In the genomic region with DNA sequence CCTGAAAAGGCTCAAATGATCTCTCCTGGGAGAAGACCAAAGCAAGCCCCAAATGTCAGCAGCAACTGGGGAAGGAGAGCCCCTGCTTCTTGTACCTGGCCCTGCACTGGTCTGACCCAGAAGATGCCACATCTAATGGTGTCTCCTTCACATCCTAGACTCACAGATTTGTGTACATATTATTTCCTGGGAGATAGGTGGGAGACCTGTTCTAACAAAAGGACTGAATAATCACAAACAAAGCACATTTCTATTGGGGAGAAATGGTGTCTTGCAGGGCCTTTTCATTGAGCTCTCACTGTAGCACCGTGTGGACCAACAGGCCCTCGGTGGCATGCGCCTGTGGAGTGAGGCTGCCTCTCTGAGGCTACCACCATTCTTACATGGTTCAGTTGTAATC, we compare ENCODE assay signal across 2 cellular contexts.
TF ChIP-seq lines count a peak whose summit lies in the region.

No MANE protein-coding gene starts in this region.

TF ChIP-seq in GM23338, 12 proteins besides CTCF, POLR2A, EP300 and RAD21 (continues in another document):
- TF ChIP-seq ZNF331 (CRISPR knock-in tag; IDR thresholded peaks at IDR 0.05; ENCODE audit: low read depth), result no peak
- no peak for TF ChIP-seq JUNB (IDR thresholded peaks at IDR 0.05; ENCODE audit: unreplicated experiment)
- no peak for TF ChIP-seq EZH2phosphoT487 (IDR thresholded peaks at IDR 0.05; ENCODE audit: unreplicated experiment)
- TF ChIP-seq, protein P1, sequence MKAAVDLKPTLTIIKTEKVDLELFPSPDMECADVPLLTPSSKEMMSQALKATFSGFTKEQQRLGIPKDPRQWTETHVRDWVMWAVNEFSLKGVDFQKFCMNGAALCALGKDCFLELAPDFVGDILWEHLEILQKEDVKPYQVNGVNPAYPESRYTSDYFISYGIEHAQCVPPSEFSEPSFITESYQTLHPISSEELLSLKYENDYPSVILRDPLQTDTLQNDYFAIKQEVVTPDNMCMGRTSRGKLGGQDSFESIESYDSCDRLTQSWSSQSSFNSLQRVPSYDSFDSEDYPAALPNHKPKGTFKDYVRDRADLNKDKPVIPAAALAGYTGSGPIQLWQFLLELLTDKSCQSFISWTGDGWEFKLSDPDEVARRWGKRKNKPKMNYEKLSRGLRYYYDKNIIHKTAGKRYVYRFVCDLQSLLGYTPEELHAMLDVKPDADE (IDR thresholded peaks at IDR 0.05), result no peak
- TF ChIP-seq NANOG (IDR thresholded peaks at IDR 0.05; ENCODE audit: borderline replicate concordance), result no peak
- no peak for TF ChIP-seq EZH2 (IDR thresholded peaks at IDR 0.05; ENCODE audit: low read depth, unreplicated experiment)
- TF ChIP-seq STAT1 (IDR thresholded peaks at IDR 0.05; ENCODE audit: unreplicated experiment), result no peak
- no peak for TF ChIP-seq ZNF114 (CRISPR knock-in tag; IDR thresholded peaks at IDR 0.05)
- TF ChIP-seq, protein P2, sequence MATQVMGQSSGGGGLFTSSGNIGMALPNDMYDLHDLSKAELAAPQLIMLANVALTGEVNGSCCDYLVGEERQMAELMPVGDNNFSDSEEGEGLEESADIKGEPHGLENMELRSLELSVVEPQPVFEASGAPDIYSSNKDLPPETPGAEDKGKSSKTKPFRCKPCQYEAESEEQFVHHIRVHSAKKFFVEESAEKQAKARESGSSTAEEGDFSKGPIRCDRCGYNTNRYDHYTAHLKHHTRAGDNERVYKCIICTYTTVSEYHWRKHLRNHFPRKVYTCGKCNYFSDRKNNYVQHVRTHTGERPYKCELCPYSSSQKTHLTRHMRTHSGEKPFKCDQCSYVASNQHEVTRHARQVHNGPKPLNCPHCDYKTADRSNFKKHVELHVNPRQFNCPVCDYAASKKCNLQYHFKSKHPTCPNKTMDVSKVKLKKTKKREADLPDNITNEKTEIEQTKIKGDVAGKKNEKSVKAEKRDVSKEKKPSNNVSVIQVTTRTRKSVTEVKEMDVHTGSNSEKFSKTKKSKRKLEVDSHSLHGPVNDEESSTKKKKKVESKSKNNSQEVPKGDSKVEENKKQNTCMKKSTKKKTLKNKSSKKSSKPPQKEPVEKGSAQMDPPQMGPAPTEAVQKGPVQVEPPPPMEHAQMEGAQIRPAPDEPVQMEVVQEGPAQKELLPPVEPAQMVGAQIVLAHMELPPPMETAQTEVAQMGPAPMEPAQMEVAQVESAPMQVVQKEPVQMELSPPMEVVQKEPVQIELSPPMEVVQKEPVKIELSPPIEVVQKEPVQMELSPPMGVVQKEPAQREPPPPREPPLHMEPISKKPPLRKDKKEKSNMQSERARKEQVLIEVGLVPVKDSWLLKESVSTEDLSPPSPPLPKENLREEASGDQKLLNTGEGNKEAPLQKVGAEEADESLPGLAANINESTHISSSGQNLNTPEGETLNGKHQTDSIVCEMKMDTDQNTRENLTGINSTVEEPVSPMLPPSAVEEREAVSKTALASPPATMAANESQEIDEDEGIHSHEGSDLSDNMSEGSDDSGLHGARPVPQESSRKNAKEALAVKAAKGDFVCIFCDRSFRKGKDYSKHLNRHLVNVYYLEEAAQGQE (IDR thresholded peaks at IDR 0.05; ENCODE audit: unreplicated experiment), result no peak
- no peak for TF ChIP-seq CREB1 (CRISPR knock-in tag; IDR thresholded peaks at IDR 0.05; ENCODE audit: low read depth)
- TF ChIP-seq POLR2AphosphoS5 (IDR thresholded peaks at IDR 0.05; ENCODE audit: low read depth), result no peak

TF ChIP-seq in IMR-90, 13 proteins besides CTCF, POLR2A, EP300 and RAD21 (continued from another document):
- no peak for TF ChIP-seq CEBPB (IDR thresholded peaks at IDR 0.05; ENCODE audit: low read depth, low read length)
